ENCODE assay signal across 8 cellular contexts in genomic region chr11:47269002-47269828, GRCh38. TPM values are rescaled to one million over a fixed set of nuclear protein-coding genes. Genes with fewer than 3 reads are reported as not detected.
DNase-seq lines count a peak whose midpoint lies in the region; ATAC-seq, FAIRE-seq and TF ChIP-seq lines count a peak whose summit lies in the region.

No MANE protein-coding gene starts in this region.

- H3K4me1 ChIP-seq in A549 (peaks cover 30% of the 10 kb centered on the region), iPS-20b (ENCODE audit: insufficient read depth, low read length) (peaks cover 16% of the 10 kb centered on the region)

- no peaks in the 10 kb centered on the region for H3K36me3 Mint-ChIP-seq in MCF 10A (ENCODE audit: insufficient read depth, unreplicated experiment)

- intact Hi-C loops in MCF 10A (cut with micrococcal nuclease), result loop anchor here (5.0 kb wide), 1 partner anchor 52 kb away; no protein-coding TSS in a partner anchor

- TSS peak; percentile 22 for BruUV-seq in MCF 10A (replicated peaks; lab: Mats Ljungman, UMichigan)

- H3K36me3 ChIP-seq in iPS-20b (ENCODE audit: insufficient read depth, low read depth, low read length), result no peaks in the 10 kb centered on the region

- peak overlapping the region; percentile 85 for H3K4me3 Mint-ChIP-seq in MCF 10A (ENCODE audit: unreplicated experiment)

- peak; percentile 83 to 86 for ATAC-seq in A549
- peak; percentile 52 for ATAC-seq in GM18867 (IDR thresholded peaks at IDR 0.05; ENCODE audit: unreplicated experiment)
- ATAC-seq in HG03097 (IDR thresholded peaks at IDR 0.05; ENCODE audit: low FRiP score, unreplicated experiment), result peak; percentile 39

- peak overlapping the region; percentile 95 to 99 for H3K27ac ChIP-seq in A549
- peak overlapping the region; percentile 93 for H3K27ac ChIP-seq in VCaP
- H3K27ac ChIP-seq in iPS-20b (ENCODE audit: low read length), result peak overlapping the region; percentile 64
- H3K27ac ChIP-seq in skin epidermis, result peak overlapping the region; percentile 50 to 99 (median 94)

- no peak for TF ChIP-seq EP300 in A549 (IDR thresholded peaks at IDR 0.05)

- no peak for FAIRE-seq in A549 (lab: Jason Lieb, UNC)

- H3K4me1 Mint-ChIP-seq in MCF 10A (ENCODE audit: insufficient read depth, unreplicated experiment), result peaks cover 16% of the 10 kb centered on the region

- 7% methylated on average over 16 of the region's 52 CpGs for WGBS in A549 (ENCODE audit: missing lambda C conversion rate)

- H3K27ac Mint-ChIP-seq in MCF 10A (ENCODE audit: low read depth, unreplicated experiment), result peak overlapping the region; percentile 78

- peak in 1 of 2 experiments; percentile 8; a peak in 1 of 5 replicates for TF ChIP-seq RAD21 in A549 (conservative IDR thresholded peaks at IDR 0.05 in 1 of 2, IDR thresholded peaks at IDR 0.05 in 1 of 2)

- TF ChIP-seq CTCF in A549 (IDR thresholded peaks at IDR 0.05) (no peak; the same call in 2 of the 3 replicates), VCaP (conservative IDR thresholded peaks at IDR 0.05) (no peak), MCF 10A (IDR thresholded peaks at IDR 0.05; ENCODE audit: unreplicated experiment) (no peak)

- POLR2A ChIA-PET in A549 (lab: Yijun Ruan, JAX) (no interaction called here), MCF 10A (lab: Yijun Ruan, JAX) (interaction anchor here (1.5 to 2.2 kb wide), 3 partner anchors 20 to 24 kb away, joined by 4 to 9 read pairs (median 8); partner anchors contain the start of gene ACP2)

- CTCF ChIA-PET in A549 (lab: Yijun Ruan, JAX), result interaction anchor here (1.0 to 2.4 kb wide), 6 partner anchors 11 to 91 kb away, joined by 3 to 18 read pairs (median 5); partner anchors contain the start of genes ACP2 and NR1H3
- CTCF ChIA-PET in MCF 10A (lab: Yijun Ruan, JAX), result no interaction called here

- peak; percentile 88 to 89 for DNase-seq in A549 (ENCODE audit: low read depth in 1 of 2, low spot score in 1 of 2)
- DNase-seq in NCI-H2171 (lab: John Stamatoyannopoulos, UW), result peak; percentile 86
- DNase-seq in MCF 10A (ENCODE audit: unreplicated experiment), result peak; percentile 84

- peak overlapping the region; percentile 97 for H3K4me2 ChIP-seq in A549

- TF ChIP-seq POLR2A in A549 (IDR thresholded peaks at IDR 0.05; ENCODE audit: low read length), result peak; percentile 55

- H3K27me3 Mint-ChIP-seq in MCF 10A (ENCODE audit: insufficient read depth, unreplicated experiment), result no peaks in the 10 kb centered on the region

- H3K9ac ChIP-seq in iPS-20b (ENCODE audit: low read depth, low read length), result peak overlapping the region; percentile 77; the same call in 1 of the 2 replicates

- no peaks in the 10 kb centered on the region for H3K9me3 Mint-ChIP-seq in MCF 10A (ENCODE audit: unreplicated experiment)

- H3K4me3 ChIP-seq in A549 (peak overlapping the region; percentile 72), iPS-20b (ENCODE audit: low read length) (peak overlapping the region; percentile 79), skin epidermis (peak overlapping the region; percentile 65 to 91 (median 82))

- no peaks in the 10 kb centered on the region for H3K27me3 ChIP-seq in iPS-20b (ENCODE audit: insufficient read depth, low read length)

- H3K9me3 ChIP-seq in A549 (no peaks in the 10 kb centered on the region), iPS-20b (ENCODE audit: insufficient read depth, low read depth, low read length) (no peaks in the 10 kb centered on the region)

TF ChIP-seq in A549, 52 proteins besides CTCF, POLR2A, EP300 and RAD21 (continues in another document):
- peak; percentile 46; the same call in 1 of the 2 replicates for TF ChIP-seq BHLHE40 (IDR thresholded peaks at IDR 0.05; ENCODE audit: low read depth, low read length)
- no peak for TF ChIP-seq RCOR1 (IDR thresholded peaks at IDR 0.05; ENCODE audit: low read depth, low read length)
- peak; percentile 92 for TF ChIP-seq MAX (IDR thresholded peaks at IDR 0.05)
- no peak for TF ChIP-seq ESRRA (IDR thresholded peaks at IDR 0.05; ENCODE audit: borderline replicate concordance, low read length)
- TF ChIP-seq CBX2 (IDR thresholded peaks at IDR 0.05; ENCODE audit: borderline replicate concordance, low read depth), result no peak
- 0 out of 2 replicates have a peak, but pooled peaks have one; percentile 26 for TF ChIP-seq ATOH8 (CRISPR knock-in tag; IDR thresholded peaks at IDR 0.05; ENCODE audit: low read depth)
- peak; percentile 63; the same call in 1 of the 2 replicates for TF ChIP-seq HMGXB4 (CRISPR knock-in tag; IDR thresholded peaks at IDR 0.05; ENCODE audit: borderline replicate concordance)
- peak; percentile 88 to 90; a peak in 3 of 5 replicates for TF ChIP-seq JUN (IDR thresholded peaks at IDR 0.05)
- TF ChIP-seq PBX3 (IDR thresholded peaks at IDR 0.05), result no peak
- TF ChIP-seq CHD2 (IDR thresholded peaks at IDR 0.05; ENCODE audit: low read length, partially characterized antibody), result peak; percentile 67
- peak; percentile 89 for TF ChIP-seq E2F6 (IDR thresholded peaks at IDR 0.05; ENCODE audit: borderline replicate concordance, low read depth)
- 0 out of 2 replicates have a peak, but pooled peaks have one; percentile 14 for TF ChIP-seq EHF (CRISPR knock-in tag; IDR thresholded peaks at IDR 0.05)
- 0 out of 2 replicates have a peak, but pooled peaks have one; percentile 14 for TF ChIP-seq NPAS2 (CRISPR knock-in tag; IDR thresholded peaks at IDR 0.05; ENCODE audit: borderline replicate concordance)

RNA-seq across cellular contexts. Expression of gene MADD, which starts 0.7 kb away (rescaled TPM):
- 16.7 and 46.2 TPM in 2 replicates for polyA plus RNA-seq in A549 (2011; rRNA removed)
- polyA plus RNA-seq in A549 (2012; cell fraction: cytosol; rRNA removed), result 17.1 and 17.4 TPM in 2 replicates
- 51.1 and 76.1 TPM in 2 replicates for polyA plus RNA-seq in A549 (2012; cell fraction: nucleus; rRNA removed)
- 22.4 to 25.2 TPM (median 24.0 TPM) in 3 replicates for polyA plus RNA-seq in A549 (2017; fragmentation: RNase III; extraction: RNeasy Plus Mini Kit Qiagen cat#74134 plus additional on column Dnase treatment)
- polyA minus RNA-seq in A549 (2011; rRNA and poly(A)+ RNA removed), result 62.9 and 69.4 TPM in 2 replicates
- total RNA-seq in MCF 10A (2022), result 23.4 and 24.8 TPM in 2 replicates

RNA-seq across cellular contexts. Expression of gene NR1H3, which starts 11.4 kb away (rescaled TPM):
- polyA plus RNA-seq in A549 (2011; rRNA removed) (18.7 and 28.6 TPM in 2 replicates), A549 (2017; fragmentation: RNase III; extraction: RNeasy Plus Mini Kit Qiagen cat#74134 plus additional on column Dnase treatment) (10.6 to 18.4 TPM (median 14.5 TPM) in 3 replicates)
- polyA plus RNA-seq in A549 (2012; cell fraction: cytosol; rRNA removed), result 22.5 and 24.9 TPM in 2 replicates
- 34.0 and 37.3 TPM in 2 replicates for polyA plus RNA-seq in A549 (2012; cell fraction: nucleus; rRNA removed)
- polyA minus RNA-seq in A549 (2011; rRNA and poly(A)+ RNA removed), result 36.7 and 43.1 TPM in 2 replicates
- total RNA-seq in MCF 10A (2022), result 17.8 and 20.0 TPM in 2 replicates

RNA-seq across cellular contexts. Expression of gene ACP2, which starts 20.6 kb away (rescaled TPM):
- polyA plus RNA-seq in A549 (2011; rRNA removed) (13.6 and 17.7 TPM in 2 replicates), A549 (2017; fragmentation: RNase III; extraction: RNeasy Plus Mini Kit Qiagen cat#74134 plus additional on column Dnase treatment) (17.5 to 19.8 TPM (median 19.7 TPM) in 3 replicates)
- polyA plus RNA-seq in A549 (2012; cell fraction: cytosol; rRNA removed), result 13.2 and 16.7 TPM in 2 replicates
- polyA plus RNA-seq in A549 (2012; cell fraction: nucleus; rRNA removed), result 41.3 and 54.2 TPM in 2 replicates
- 31.5 and 32.3 TPM in 2 replicates for polyA minus RNA-seq in A549 (2011; rRNA and poly(A)+ RNA removed)
- total RNA-seq in MCF 10A (2022), result 18.7 and 23.7 TPM in 2 replicates

RNA-seq across cellular contexts. Expression of gene DDB2, which starts 54.4 kb away (rescaled TPM):
- polyA plus RNA-seq in A549 (2011; rRNA removed) (96.2 and 103 TPM in 2 replicates), A549 (2017; fragmentation: RNase III; extraction: RNeasy Plus Mini Kit Qiagen cat#74134 plus additional on column Dnase treatment) (95.4 to 106 TPM (median 96.9 TPM) in 3 replicates)
- 72.0 and 73.6 TPM in 2 replicates for polyA plus RNA-seq in A549 (2012; cell fraction: cytosol; rRNA removed)
- 108 and 145 TPM in 2 replicates for polyA plus RNA-seq in A549 (2012; cell fraction: nucleus; rRNA removed)
- 71.0 and 73.0 TPM in 2 replicates for polyA minus RNA-seq in A549 (2011; rRNA and poly(A)+ RNA removed)
- 62.8 and 78.3 TPM in 2 replicates for total RNA-seq in MCF 10A (2022)

Comparison
In these comparisons a context has a peak if more than half of its experiments do, and no peak if none do; other contexts are left out.
1. Peak in every context shown above with its lines: DNase-seq, ATAC-seq, H3K4me3 ChIP-seq and H3K27ac ChIP-seq.